Comparison of ENCODE assay signal across 1 cellular context in the genomic region with DNA sequence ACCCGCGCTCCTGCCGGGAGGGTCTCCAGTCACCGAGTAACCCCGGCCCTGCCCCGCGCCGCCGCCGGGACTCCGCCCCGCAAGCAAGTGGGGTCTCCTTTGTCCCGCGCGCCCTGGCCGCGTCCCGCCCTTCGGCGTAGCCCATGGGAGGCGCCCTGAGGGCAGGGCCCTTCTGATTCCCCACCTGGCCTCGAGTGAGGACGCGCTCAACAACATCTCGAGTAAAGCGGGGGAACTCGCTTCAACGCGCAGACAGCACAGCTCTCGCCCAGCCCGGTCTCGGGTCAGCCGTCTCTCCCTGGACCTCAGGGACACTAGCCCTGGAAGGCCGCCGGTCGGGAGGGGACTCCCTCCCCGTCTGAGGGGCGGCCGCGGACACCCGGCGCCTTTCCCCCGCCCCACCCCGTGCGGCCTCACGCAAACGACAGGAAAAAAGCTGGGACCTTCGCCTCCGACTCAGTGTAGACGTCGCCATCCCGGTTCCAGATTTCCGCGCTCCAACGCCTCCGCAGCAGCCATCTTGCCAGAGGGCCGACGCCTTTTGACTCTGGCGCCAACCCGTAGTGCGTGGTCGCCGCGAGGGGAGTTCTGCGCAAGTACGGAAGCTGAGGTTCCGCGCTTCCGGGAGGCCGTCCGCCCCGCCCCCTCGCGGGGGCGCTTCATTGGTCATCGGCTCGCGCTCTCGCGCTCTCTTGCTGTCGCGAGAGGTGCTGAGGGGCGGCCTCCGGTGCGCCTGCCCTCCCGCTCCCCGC.
TF ChIP-seq lines count a peak whose summit lies in the region.

No MANE protein-coding gene starts in this region.

TF ChIP-seq in HepG2, 621 proteins besides CTCF, POLR2A, EP300 and RAD21 (continued from another document and continues in another):
- TF ChIP-seq, protein P1, sequence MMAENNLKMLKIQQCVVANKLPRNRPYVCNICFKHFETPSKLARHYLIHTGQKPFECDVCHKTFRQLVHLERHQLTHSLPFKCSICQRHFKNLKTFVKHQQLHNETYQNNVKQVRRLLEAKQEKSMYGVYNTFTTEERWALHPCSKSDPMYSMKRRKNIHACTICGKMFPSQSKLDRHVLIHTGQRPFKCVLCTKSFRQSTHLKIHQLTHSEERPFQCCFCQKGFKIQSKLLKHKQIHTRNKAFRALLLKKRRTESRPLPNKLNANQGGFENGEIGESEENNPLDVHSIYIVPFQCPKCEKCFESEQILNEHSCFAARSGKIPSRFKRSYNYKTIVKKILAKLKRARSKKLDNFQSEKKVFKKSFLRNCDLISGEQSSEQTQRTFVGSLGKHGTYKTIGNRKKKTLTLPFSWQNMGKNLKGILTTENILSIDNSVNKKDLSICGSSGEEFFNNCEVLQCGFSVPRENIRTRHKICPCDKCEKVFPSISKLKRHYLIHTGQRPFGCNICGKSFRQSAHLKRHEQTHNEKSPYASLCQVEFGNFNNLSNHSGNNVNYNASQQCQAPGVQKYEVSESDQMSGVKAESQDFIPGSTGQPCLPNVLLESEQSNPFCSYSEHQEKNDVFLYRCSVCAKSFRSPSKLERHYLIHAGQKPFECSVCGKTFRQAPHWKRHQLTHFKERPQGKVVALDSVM (CRISPR knock-in tag; IDR thresholded peaks at IDR 0.05), result peak; percentile 64; the same call in 1 of the 2 replicates
- TF ChIP-seq CREM (IDR thresholded peaks at IDR 0.05) (peak; percentile 86), CREM (CRISPR knock-in tag; IDR thresholded peaks at IDR 0.05) (peak; percentile 31; the same call in 1 of the 2 replicates), ZNF501 (CRISPR knock-in tag; IDR thresholded peaks at IDR 0.05) (peak; percentile 89), BCL6 (CRISPR knock-in tag; IDR thresholded peaks at IDR 0.05) (peak; percentile 72), DPF2 (CRISPR knock-in tag; IDR thresholded peaks at IDR 0.05; ENCODE audit: borderline replicate concordance, low read depth) (no peak), BORCS8-MEF2B (CRISPR knock-in tag; IDR thresholded peaks at IDR 0.05) (peak; percentile 94), EZH2 (conservative IDR thresholded peaks at IDR 0.05; ENCODE audit: low read depth, low read length) (no peak), ARID2 (CRISPR knock-in tag; IDR thresholded peaks at IDR 0.05; ENCODE audit: borderline replicate concordance) (peak; percentile 79), RBAK (CRISPR knock-in tag; IDR thresholded peaks at IDR 0.05) (peak; percentile 16; the same call in 1 of the 2 replicates), NAIF1 (CRISPR knock-in tag; IDR thresholded peaks at IDR 0.05; ENCODE audit: borderline replicate concordance) (no peak), HMG20A (CRISPR knock-in tag; IDR thresholded peaks at IDR 0.05; ENCODE audit: borderline replicate concordance) (no peak; the same call in 1 of the 2 replicates), SMAD1 (CRISPR knock-in tag; IDR thresholded peaks at IDR 0.05; ENCODE audit: borderline replicate concordance, low read depth) (0 out of 2 replicates have a peak, but pooled peaks have one; percentile 19), RFX5 (IDR thresholded peaks at IDR 0.05; ENCODE audit: low read depth, low read length) (no peak; the same call in 1 of the 2 replicates), NFKBIZ (CRISPR knock-in tag; IDR thresholded peaks at IDR 0.05) (peak; percentile 79; the same call in 1 of the 2 replicates), SP4 (CRISPR knock-in tag; IDR thresholded peaks at IDR 0.05) (peak; percentile 87), ZNF570 (CRISPR knock-in tag; IDR thresholded peaks at IDR 0.05; ENCODE audit: borderline replicate concordance) (peak; percentile 95; the same call in 1 of the 2 replicates), ZNF230 (CRISPR knock-in tag; IDR thresholded peaks at IDR 0.05) (peak; percentile 99), ATM (IDR thresholded peaks at IDR 0.05; ENCODE audit: borderline replicate concordance) (no peak), GTF2F1 (IDR thresholded peaks at IDR 0.05; ENCODE audit: low read length) (no peak), ZNF777 (CRISPR knock-in tag; IDR thresholded peaks at IDR 0.05) (peak; percentile 73; the same call in 1 of the 2 replicates), MIER3 (CRISPR knock-in tag; IDR thresholded peaks at IDR 0.05; ENCODE audit: borderline replicate concordance) (peak; percentile 98), ZNF232 (CRISPR knock-in tag; IDR thresholded peaks at IDR 0.05; ENCODE audit: borderline replicate concordance) (peak; percentile 93), ZNF317 (CRISPR knock-in tag; IDR thresholded peaks at IDR 0.05) (peak; percentile 94; the same call in 1 of the 2 replicates), SP140L (CRISPR knock-in tag; IDR thresholded peaks at IDR 0.05; ENCODE audit: borderline replicate concordance) (peak; percentile 91; the same call in 1 of the 2 replicates), NCOA5 (CRISPR knock-in tag; IDR thresholded peaks at IDR 0.05) (no peak), CENPT (CRISPR knock-in tag; IDR thresholded peaks at IDR 0.05; ENCODE audit: low read depth) (no peak), MATR3 (CRISPR knock-in tag; IDR thresholded peaks at IDR 0.05) (no peak), ZNF101 (CRISPR knock-in tag; IDR thresholded peaks at IDR 0.05; ENCODE audit: borderline replicate concordance, low read depth) (0 out of 2 replicates have a peak, but pooled peaks have one; percentile 56), KLF9 (CRISPR knock-in tag; IDR thresholded peaks at IDR 0.05; ENCODE audit: low read depth) (peak; percentile 94), ZKSCAN5 (CRISPR knock-in tag; IDR thresholded peaks at IDR 0.05) (peak; percentile 72; the same call in 1 of the 2 replicates), ZNF558 (CRISPR knock-in tag; IDR thresholded peaks at IDR 0.05; ENCODE audit: borderline replicate concordance) (peak; percentile 96; the same call in 1 of the 2 replicates), BHLHE40 (IDR thresholded peaks at IDR 0.05; ENCODE audit: low read length) (no peak), TCF7L2 (IDR thresholded peaks at IDR 0.05; ENCODE audit: low read depth, low read length) (no peak), AHR (CRISPR knock-in tag; IDR thresholded peaks at IDR 0.05) (peak; percentile 91), ISX (CRISPR knock-in tag; conservative IDR thresholded peaks at IDR 0.05) (peak; percentile 47; the same call in 1 of the 2 replicates), GTF3A (CRISPR knock-in tag; conservative IDR thresholded peaks at IDR 0.05) (no peak)
- TF ChIP-seq, protein P2, sequence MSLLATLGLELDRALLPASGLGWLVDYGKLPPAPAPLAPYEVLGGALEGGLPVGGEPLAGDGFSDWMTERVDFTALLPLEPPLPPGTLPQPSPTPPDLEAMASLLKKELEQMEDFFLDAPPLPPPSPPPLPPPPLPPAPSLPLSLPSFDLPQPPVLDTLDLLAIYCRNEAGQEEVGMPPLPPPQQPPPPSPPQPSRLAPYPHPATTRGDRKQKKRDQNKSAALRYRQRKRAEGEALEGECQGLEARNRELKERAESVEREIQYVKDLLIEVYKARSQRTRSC (CRISPR knock-in tag; IDR thresholded peaks at IDR 0.05; ENCODE audit: low read depth), result peak; percentile 89; the same call in 1 of the 2 replicates
- TF ChIP-seq, protein P3, sequence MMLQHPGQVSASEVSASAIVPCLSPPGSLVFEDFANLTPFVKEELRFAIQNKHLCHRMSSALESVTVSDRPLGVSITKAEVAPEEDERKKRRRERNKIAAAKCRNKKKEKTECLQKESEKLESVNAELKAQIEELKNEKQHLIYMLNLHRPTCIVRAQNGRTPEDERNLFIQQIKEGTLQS (CRISPR knock-in tag; IDR thresholded peaks at IDR 0.05), result peak; percentile 68
- TF ChIP-seq, protein P4, sequence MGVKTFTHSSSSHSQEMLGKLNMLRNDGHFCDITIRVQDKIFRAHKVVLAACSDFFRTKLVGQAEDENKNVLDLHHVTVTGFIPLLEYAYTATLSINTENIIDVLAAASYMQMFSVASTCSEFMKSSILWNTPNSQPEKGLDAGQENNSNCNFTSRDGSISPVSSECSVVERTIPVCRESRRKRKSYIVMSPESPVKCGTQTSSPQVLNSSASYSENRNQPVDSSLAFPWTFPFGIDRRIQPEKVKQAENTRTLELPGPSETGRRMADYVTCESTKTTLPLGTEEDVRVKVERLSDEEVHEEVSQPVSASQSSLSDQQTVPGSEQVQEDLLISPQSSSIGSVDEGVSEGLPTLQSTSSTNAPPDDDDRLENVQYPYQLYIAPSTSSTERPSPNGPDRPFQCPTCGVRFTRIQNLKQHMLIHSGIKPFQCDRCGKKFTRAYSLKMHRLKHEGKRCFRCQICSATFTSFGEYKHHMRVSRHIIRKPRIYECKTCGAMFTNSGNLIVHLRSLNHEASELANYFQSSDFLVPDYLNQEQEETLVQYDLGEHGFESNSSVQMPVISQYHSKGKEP (CRISPR knock-in tag; IDR thresholded peaks at IDR 0.05), result peak; percentile 55; the same call in 1 of the 2 replicates
- TF ChIP-seq, protein P5, sequence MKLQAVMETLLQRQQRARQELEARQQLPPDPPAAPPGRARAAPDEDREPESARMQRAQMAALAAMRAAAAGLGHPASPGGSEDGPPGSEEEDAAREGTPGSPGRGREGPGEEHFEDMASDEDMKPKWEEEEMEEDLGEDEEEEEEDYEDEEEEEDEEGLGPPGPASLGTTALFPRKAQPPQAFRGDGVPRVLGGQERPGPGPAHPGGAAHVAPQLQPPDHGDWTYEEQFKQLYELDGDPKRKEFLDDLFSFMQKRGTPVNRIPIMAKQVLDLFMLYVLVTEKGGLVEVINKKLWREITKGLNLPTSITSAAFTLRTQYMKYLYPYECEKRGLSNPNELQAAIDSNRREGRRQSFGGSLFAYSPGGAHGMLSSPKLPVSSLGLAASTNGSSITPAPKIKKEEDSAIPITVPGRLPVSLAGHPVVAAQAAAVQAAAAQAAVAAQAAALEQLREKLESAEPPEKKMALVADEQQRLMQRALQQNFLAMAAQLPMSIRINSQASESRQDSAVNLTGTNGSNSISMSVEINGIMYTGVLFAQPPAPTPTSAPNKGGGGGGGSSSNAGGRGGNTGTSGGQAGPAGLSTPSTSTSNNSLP (IDR thresholded peaks at IDR 0.05; ENCODE audit: low read depth, low read length), result no peak
- TF ChIP-seq, protein P6, sequence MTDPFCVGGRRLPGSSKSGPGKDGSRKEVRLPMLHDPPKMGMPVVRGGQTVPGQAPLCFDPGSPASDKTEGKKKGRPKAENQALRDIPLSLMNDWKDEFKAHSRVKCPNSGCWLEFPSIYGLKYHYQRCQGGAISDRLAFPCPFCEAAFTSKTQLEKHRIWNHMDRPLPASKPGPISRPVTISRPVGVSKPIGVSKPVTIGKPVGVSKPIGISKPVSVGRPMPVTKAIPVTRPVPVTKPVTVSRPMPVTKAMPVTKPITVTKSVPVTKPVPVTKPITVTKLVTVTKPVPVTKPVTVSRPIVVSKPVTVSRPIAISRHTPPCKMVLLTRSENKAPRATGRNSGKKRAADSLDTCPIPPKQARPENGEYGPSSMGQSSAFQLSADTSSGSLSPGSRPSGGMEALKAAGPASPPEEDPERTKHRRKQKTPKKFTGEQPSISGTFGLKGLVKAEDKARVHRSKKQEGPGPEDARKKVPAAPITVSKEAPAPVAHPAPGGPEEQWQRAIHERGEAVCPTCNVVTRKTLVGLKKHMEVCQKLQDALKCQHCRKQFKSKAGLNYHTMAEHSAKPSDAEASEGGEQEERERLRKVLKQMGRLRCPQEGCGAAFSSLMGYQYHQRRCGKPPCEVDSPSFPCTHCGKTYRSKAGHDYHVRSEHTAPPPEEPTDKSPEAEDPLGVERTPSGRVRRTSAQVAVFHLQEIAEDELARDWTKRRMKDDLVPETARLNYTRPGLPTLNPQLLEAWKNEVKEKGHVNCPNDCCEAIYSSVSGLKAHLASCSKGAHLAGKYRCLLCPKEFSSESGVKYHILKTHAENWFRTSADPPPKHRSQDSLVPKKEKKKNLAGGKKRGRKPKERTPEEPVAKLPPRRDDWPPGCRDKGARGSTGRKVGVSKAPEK (CRISPR knock-in tag; IDR thresholded peaks at IDR 0.05; ENCODE audit: borderline replicate concordance), result peak; percentile 81; the same call in 1 of the 2 replicates
- TF ChIP-seq, protein P7, sequence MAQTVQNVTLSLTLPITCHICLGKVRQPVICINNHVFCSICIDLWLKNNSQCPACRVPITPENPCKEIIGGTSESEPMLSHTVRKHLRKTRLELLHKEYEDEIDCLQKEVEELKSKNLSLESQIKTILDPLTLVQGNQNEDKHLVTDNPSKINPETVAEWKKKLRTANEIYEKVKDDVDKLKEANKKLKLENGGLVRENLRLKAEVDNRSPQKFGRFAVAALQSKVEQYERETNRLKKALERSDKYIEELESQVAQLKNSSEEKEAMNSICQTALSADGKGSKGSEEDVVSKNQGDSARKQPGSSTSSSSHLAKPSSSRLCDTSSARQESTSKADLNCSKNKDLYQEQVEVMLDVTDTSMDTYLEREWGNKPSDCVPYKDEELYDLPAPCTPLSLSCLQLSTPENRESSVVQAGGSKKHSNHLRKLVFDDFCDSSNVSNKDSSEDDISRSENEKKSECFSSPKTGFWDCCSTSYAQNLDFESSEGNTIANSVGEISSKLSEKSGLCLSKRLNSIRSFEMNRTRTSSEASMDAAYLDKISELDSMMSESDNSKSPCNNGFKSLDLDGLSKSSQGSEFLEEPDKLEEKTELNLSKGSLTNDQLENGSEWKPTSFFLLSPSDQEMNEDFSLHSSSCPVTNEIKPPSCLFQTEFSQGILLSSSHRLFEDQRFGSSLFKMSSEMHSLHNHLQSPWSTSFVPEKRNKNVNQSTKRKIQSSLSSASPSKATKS (CRISPR knock-in tag; IDR thresholded peaks at IDR 0.05), result no peak; the same call in 1 of the 2 replicates
- TF ChIP-seq, protein P8, sequence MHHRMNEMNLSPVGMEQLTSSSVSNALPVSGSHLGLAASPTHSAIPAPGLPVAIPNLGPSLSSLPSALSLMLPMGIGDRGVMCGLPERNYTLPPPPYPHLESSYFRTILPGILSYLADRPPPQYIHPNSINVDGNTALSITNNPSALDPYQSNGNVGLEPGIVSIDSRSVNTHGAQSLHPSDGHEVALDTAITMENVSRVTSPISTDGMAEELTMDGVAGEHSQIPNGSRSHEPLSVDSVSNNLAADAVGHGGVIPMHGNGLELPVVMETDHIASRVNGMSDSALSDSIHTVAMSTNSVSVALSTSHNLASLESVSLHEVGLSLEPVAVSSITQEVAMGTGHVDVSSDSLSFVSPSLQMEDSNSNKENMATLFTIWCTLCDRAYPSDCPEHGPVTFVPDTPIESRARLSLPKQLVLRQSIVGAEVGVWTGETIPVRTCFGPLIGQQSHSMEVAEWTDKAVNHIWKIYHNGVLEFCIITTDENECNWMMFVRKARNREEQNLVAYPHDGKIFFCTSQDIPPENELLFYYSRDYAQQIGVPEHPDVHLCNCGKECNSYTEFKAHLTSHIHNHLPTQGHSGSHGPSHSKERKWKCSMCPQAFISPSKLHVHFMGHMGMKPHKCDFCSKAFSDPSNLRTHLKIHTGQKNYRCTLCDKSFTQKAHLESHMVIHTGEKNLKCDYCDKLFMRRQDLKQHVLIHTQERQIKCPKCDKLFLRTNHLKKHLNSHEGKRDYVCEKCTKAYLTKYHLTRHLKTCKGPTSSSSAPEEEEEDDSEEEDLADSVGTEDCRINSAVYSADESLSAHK (CRISPR knock-in tag; IDR thresholded peaks at IDR 0.05; ENCODE audit: borderline replicate concordance), result 0 out of 2 replicates have a peak, but pooled peaks have one; percentile 48
